1 cellular context compared by ENCODE assay signal in genomic region chr12:56107242-56107641, GRCh38.
TF ChIP-seq lines count a peak whose summit lies in the region.

No MANE protein-coding gene starts in this region.

TF ChIP-seq in K562, 482 proteins besides CTCF, POLR2A, EP300 and RAD21 (continues in another document):
- TF ChIP-seq, protein P1, sequence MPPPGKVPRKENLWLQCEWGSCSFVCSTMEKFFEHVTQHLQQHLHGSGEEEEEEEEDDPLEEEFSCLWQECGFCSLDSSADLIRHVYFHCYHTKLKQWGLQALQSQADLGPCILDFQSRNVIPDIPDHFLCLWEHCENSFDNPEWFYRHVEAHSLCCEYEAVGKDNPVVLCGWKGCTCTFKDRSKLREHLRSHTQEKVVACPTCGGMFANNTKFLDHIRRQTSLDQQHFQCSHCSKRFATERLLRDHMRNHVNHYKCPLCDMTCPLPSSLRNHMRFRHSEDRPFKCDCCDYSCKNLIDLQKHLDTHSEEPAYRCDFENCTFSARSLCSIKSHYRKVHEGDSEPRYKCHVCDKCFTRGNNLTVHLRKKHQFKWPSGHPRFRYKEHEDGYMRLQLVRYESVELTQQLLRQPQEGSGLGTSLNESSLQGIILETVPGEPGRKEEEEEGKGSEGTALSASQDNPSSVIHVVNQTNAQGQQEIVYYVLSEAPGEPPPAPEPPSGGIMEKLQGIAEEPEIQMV (tag; conservative IDR thresholded peaks at IDR 0.05; ENCODE audit: low read depth) = no peak
- TF ChIP-seq PTRF (tag; IDR thresholded peaks at IDR 0.05) = no peak
- no peak for TF ChIP-seq ZBTB9 (CRISPR knock-in tag; IDR thresholded peaks at IDR 0.05)
- no peak for TF ChIP-seq ZFP30 (CRISPR knock-in tag; IDR thresholded peaks at IDR 0.05; ENCODE audit: borderline replicate concordance)
- no peak for TF ChIP-seq BHLHE40 (IDR thresholded peaks at IDR 0.05; ENCODE audit: low read length)
- TF ChIP-seq FOXP4 (CRISPR knock-in tag; IDR thresholded peaks at IDR 0.05; ENCODE audit: borderline replicate concordance) = no peak
- TF ChIP-seq, protein P2, sequence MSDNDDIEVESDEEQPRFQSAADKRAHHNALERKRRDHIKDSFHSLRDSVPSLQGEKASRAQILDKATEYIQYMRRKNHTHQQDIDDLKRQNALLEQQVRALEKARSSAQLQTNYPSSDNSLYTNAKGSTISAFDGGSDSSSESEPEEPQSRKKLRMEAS (CRISPR knock-in tag; IDR thresholded peaks at IDR 0.05) = no peak
- TF ChIP-seq MYC (IDR thresholded peaks at IDR 0.05; ENCODE audit: low read depth, low read length) = no peak
- no peak for TF ChIP-seq MYC (CRISPR knock-in tag; IDR thresholded peaks at IDR 0.05; ENCODE audit: borderline replicate concordance, low read depth)
- TF ChIP-seq FOSL1 (tag; conservative IDR thresholded peaks at IDR 0.05) = peak; percentile 52; the same call in 1 of the 2 replicates
- no peak for TF ChIP-seq ZNF57 (CRISPR knock-in tag; IDR thresholded peaks at IDR 0.05)
- TF ChIP-seq TCF3 (CRISPR knock-in tag; IDR thresholded peaks at IDR 0.05) = peak; percentile 75
- no peak for TF ChIP-seq ZNF583 (CRISPR knock-in tag; IDR thresholded peaks at IDR 0.05)
- TF ChIP-seq SOX6 (IDR thresholded peaks at IDR 0.05) = peak; percentile 62; the same call in 1 of the 2 replicates
- 0 out of 2 replicates have a peak, but pooled peaks have one; percentile 43 for TF ChIP-seq ZEB2 (IDR thresholded peaks at IDR 0.05)
- TF ChIP-seq CTBP1 (IDR thresholded peaks at IDR 0.05; ENCODE audit: borderline replicate concordance) = peak; percentile 43; the same call in 1 of the 2 replicates
- no peak for TF ChIP-seq CBX8 (IDR thresholded peaks at IDR 0.05; ENCODE audit: borderline replicate concordance, extremely low read depth, low read depth, low read length, poor library complexity, severe bottlenecking)
- TF ChIP-seq, protein P3, sequence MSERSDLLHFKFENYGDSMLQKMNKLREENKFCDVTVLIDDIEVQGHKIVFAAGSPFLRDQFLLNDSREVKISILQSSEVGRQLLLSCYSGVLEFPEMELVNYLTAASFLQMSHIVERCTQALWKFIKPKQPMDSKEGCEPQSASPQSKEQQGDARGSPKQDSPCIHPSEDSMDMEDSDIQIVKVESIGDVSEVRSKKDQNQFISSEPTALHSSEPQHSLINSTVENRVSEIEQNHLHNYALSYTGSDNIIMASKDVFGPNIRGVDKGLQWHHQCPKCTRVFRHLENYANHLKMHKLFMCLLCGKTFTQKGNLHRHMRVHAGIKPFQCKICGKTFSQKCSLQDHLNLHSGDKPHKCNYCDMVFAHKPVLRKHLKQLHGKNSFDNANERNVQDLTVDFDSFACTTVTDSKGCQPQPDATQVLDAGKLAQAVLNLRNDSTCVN (CRISPR knock-in tag; IDR thresholded peaks at IDR 0.05) = no peak
- TF ChIP-seq, protein P4, sequence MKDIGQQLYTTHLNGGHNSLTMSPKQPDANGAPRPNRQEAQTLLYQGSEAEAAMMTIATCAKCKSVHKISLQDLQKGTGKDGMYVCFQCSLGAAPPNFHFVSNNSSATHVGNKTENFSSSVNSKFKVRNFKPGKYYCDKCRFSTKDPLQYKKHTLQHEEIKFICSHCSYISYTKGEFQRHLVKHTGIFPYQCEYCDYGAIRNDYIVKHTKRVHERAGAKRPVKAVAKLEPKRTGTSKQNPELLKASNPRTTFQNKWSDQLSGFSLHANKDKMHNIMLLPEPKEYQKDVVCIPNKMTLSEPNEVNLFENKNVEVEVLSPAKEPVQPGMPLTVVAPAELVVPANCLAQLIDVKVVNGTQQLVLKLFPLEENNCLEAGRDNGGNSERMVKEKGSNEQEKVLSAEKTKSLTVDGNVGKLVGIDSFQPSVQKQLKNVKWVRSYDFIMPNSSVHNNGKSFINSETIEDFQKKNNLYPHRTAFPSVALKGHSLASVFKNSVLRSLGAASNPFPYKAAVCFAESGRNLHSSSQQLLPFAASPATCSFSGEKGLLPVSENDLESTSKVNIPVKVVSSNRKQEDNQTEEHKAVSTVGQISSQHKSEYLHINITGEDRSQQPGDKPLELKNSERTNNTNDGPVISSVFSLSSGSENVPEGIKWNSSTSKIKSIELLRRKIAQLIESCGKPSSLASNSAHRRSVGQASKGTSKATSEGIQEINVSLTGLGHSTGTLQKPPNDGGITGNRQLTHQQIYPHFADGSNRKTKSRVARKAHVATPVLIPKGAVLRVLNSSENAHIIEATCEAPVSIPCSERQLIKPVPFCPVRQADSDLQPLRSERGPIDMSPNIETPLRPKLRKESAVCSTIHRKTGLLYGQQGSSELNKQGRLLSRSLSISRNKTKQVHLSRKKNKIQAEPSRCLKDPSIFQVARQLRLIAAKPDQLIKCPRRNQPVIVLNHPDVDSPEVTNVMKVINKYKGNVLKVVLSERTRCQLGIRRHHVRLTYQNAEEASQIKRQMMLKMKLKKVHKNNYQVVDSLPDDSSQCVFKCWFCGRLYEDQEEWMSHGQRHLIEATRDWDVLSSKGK (CRISPR knock-in tag; IDR thresholded peaks at IDR 0.05) = no peak
- TF ChIP-seq JUN (IDR thresholded peaks at IDR 0.05; ENCODE audit: borderline replicate concordance, low read depth, low read length) = no peak
- no peak for TF ChIP-seq JUN (CRISPR knock-in tag; IDR thresholded peaks at IDR 0.05; ENCODE audit: borderline replicate concordance)
- TF ChIP-seq FOXK2 (conservative IDR thresholded peaks at IDR 0.05 in 1 of 2, IDR thresholded peaks at IDR 0.05 in 1 of 2; ENCODE audit: low read depth in 2 of 2) = peak; percentile 54 to 59; a peak in 2 of 4 replicates
- TF ChIP-seq ZNF584 (CRISPR knock-in tag; IDR thresholded peaks at IDR 0.05; ENCODE audit: low read depth) = no peak
- peak; percentile 85 for TF ChIP-seq CBFA2T2 (conservative IDR thresholded peaks at IDR 0.05)
- TF ChIP-seq RHOXF2B (CRISPR knock-in tag; conservative IDR thresholded peaks at IDR 0.05) = no peak
- TF ChIP-seq FOXM1 (IDR thresholded peaks at IDR 0.05; ENCODE audit: low read depth) = peak; percentile 57; the same call in 1 of the 2 replicates
- no peak for TF ChIP-seq FOXM1 (CRISPR knock-in tag; IDR thresholded peaks at IDR 0.05; ENCODE audit: low read depth)
- TF ChIP-seq KLF16 (IDR thresholded peaks at IDR 0.05) = no peak; the same call in 1 of the 2 replicates
- TF ChIP-seq ZNF766 (CRISPR knock-in tag; conservative IDR thresholded peaks at IDR 0.05) = 0 out of 2 replicates have a peak, but pooled peaks have one; percentile 47
- TF ChIP-seq MTA1 (IDR thresholded peaks at IDR 0.05; ENCODE audit: borderline replicate concordance) = peak; percentile 23; the same call in 1 of the 2 replicates
- TF ChIP-seq ZC3H11A (IDR thresholded peaks at IDR 0.05; ENCODE audit: low read depth, low read length) = no peak
- TF ChIP-seq, protein P5, sequence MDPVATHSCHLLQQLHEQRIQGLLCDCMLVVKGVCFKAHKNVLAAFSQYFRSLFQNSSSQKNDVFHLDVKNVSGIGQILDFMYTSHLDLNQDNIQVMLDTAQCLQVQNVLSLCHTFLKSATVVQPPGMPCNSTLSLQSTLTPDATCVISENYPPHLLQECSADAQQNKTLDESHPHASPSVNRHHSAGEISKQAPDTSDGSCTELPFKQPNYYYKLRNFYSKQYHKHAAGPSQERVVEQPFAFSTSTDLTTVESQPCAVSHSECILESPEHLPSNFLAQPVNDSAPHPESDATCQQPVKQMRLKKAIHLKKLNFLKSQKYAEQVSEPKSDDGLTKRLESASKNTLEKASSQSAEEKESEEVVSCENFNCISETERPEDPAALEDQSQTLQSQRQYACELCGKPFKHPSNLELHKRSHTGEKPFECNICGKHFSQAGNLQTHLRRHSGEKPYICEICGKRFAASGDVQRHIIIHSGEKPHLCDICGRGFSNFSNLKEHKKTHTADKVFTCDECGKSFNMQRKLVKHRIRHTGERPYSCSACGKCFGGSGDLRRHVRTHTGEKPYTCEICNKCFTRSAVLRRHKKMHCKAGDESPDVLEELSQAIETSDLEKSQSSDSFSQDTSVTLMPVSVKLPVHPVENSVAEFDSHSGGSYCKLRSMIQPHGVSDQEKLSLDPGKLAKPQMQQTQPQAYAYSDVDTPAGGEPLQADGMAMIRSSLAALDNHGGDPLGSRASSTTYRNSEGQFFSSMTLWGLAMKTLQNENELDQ (CRISPR knock-in tag; IDR thresholded peaks at IDR 0.05; ENCODE audit: borderline replicate concordance) = no peak
- TF ChIP-seq RBM15 (IDR thresholded peaks at IDR 0.05; ENCODE audit: insufficient read depth, low read length) = no peak
- TF ChIP-seq ZNF184 (CRISPR knock-in tag; IDR thresholded peaks at IDR 0.05) = no peak
- TF ChIP-seq PML (IDR thresholded peaks at IDR 0.05; ENCODE audit: low read length) = peak; percentile 39; the same call in 1 of the 2 replicates
- no peak for TF ChIP-seq ZKSCAN1 (IDR thresholded peaks at IDR 0.05; ENCODE audit: low read depth, low read length)
- peak; percentile 69 to 79 for TF ChIP-seq TRIM24 (IDR thresholded peaks at IDR 0.05)
- TF ChIP-seq CAMTA2 (CRISPR knock-in tag; conservative IDR thresholded peaks at IDR 0.05) = no peak
- no peak for TF ChIP-seq MEF2A (IDR thresholded peaks at IDR 0.05; ENCODE audit: control insufficient read depth, low read depth, low read length)
- TF ChIP-seq, protein P6, sequence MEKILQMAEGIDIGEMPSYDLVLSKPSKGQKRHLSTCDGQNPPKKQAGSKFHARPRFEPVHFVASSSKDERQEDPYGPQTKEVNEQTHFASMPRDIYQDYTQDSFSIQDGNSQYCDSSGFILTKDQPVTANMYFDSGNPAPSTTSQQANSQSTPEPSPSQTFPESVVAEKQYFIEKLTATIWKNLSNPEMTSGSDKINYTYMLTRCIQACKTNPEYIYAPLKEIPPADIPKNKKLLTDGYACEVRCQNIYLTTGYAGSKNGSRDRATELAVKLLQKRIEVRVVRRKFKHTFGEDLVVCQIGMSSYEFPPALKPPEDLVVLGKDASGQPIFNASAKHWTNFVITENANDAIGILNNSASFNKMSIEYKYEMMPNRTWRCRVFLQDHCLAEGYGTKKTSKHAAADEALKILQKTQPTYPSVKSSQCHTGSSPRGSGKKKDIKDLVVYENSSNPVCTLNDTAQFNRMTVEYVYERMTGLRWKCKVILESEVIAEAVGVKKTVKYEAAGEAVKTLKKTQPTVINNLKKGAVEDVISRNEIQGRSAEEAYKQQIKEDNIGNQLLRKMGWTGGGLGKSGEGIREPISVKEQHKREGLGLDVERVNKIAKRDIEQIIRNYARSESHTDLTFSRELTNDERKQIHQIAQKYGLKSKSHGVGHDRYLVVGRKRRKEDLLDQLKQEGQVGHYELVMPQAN (IDR thresholded peaks at IDR 0.05; ENCODE audit: borderline replicate concordance) = no peak
- no peak for TF ChIP-seq ZNF668 (CRISPR knock-in tag; IDR thresholded peaks at IDR 0.05)
- no peak for TF ChIP-seq E2F5 (CRISPR knock-in tag; IDR thresholded peaks at IDR 0.05)
- peak; percentile 27 for TF ChIP-seq DACH1 (IDR thresholded peaks at IDR 0.05; ENCODE audit: partially characterized antibody)
- TF ChIP-seq MYNN (IDR thresholded peaks at IDR 0.05) = no peak
- no peak for TF ChIP-seq MYNN (CRISPR knock-in tag; IDR thresholded peaks at IDR 0.05)
- TF ChIP-seq ZNF77 (CRISPR knock-in tag; IDR thresholded peaks at IDR 0.05) = no peak
- TF ChIP-seq, protein P7, sequence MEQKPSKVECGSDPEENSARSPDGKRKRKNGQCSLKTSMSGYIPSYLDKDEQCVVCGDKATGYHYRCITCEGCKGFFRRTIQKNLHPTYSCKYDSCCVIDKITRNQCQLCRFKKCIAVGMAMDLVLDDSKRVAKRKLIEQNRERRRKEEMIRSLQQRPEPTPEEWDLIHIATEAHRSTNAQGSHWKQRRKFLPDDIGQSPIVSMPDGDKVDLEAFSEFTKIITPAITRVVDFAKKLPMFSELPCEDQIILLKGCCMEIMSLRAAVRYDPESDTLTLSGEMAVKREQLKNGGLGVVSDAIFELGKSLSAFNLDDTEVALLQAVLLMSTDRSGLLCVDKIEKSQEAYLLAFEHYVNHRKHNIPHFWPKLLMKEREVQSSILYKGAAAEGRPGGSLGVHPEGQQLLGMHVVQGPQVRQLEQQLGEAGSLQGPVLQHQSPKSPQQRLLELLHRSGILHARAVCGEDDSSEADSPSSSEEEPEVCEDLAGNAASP (IDR thresholded peaks at IDR 0.05) = no peak
- TF ChIP-seq ESRRA (IDR thresholded peaks at IDR 0.05; ENCODE audit: borderline replicate concordance, low read depth) = no peak
- 0 out of 2 replicates have a peak, but pooled peaks have one; percentile 9 for TF ChIP-seq TFAP4 (CRISPR knock-in tag; IDR thresholded peaks at IDR 0.05; ENCODE audit: borderline replicate concordance)
- TF ChIP-seq BACH1 (tag; IDR thresholded peaks at IDR 0.05) = no peak
- TF ChIP-seq TAL1 (IDR thresholded peaks at IDR 0.05) = peak; percentile 88
- TF ChIP-seq CHCHD3 (CRISPR knock-in tag; IDR thresholded peaks at IDR 0.05) = no peak
- TF ChIP-seq PPARD (CRISPR knock-in tag; IDR thresholded peaks at IDR 0.05) = no peak
- TF ChIP-seq NCOR1 (IDR thresholded peaks at IDR 0.05) = peak; percentile 79
